In genomic region chr13:30257433-30258099, GRCh38 we compare ENCODE assay signal across 10 cellular contexts. TPM values are rescaled to one million over a fixed set of nuclear protein-coding genes. Genes with fewer than 3 reads are reported as not detected.
DNase-seq lines count a peak whose midpoint lies in the region; ATAC-seq, FAIRE-seq and TF ChIP-seq lines count a peak whose summit lies in the region.
"Had no signal": no experiment of that assay in that cellular context is flagged by ENCODE, and none has a peak within 500 bp of the region (broad histone marks: within the 10 kb centered on the region; RNA-seq: fewer than 3 reads in every experiment).

No MANE protein-coding gene starts in this region.

- H2BK20ac ChIP-seq in H1 (ENCODE audit: low read length) = peak overlapping the region; percentile 43; the same call in 1 of the 2 replicates

- no peak overlapping the region for H2BK120ac ChIP-seq in H1 (replicated peaks; ENCODE audit: low read depth, low read length)

- H4K20me1 ChIP-seq in H1 (replicated peaks in 1 of 2; ENCODE audit: control insufficient read depth in 1 of 2, insufficient read depth in 2 of 2, low read length in 2 of 2) = no peaks in the 10 kb centered on the region
- no peaks in the 10 kb centered on the region for H4K20me1 ChIP-seq in MM.1S (ENCODE audit: insufficient read depth, low read length)

- 76% methylated on average over 6 of the region's 6 CpGs for WGBS in HUES64
- 78% methylated on average over 6 of the region's 6 CpGs; no CpG with 5 or more reads in 1 of the 2 experiments for WGBS in H1 (ENCODE audit: extremely low coverage in 1 of 2, insufficient coverage in 1 of 2, insufficient read length in 1 of 2, insufficient replicate concordance in 2 of 2, low coverage in 1 of 2, low lambda C conversion rate in 2 of 2, missing lambda C conversion rate in 1 of 2), 2 experiments

- H3K79me2 ChIP-seq in H1 (ENCODE audit: control insufficient read depth in 1 of 2, insufficient read depth in 2 of 2, low read length in 2 of 2) = no peaks in the 10 kb centered on the region
- H3K79me2 ChIP-seq in MM.1S (ENCODE audit: low read length) = no peaks in the 10 kb centered on the region

- H2BK15ac ChIP-seq in H1 (ENCODE audit: low read length) = no peak overlapping the region

- POLR2A ChIA-PET in GM10248 (lab: Yijun Ruan, JAX) (no interaction called here), H1 (lab: Charles Lee; ENCODE audit: partially characterized antibody) (no interaction called here)

- no peaks in the 10 kb centered on the region for H3K23me2 ChIP-seq in H1 (ENCODE audit: low read depth, low read length)

- peak overlapping the region; percentile 71; the same call in 1 of the 2 replicates for H2BK5ac ChIP-seq in H1 (ENCODE audit: low read depth, low read length)

- CTCF ChIA-PET in GM10248 (lab: Yijun Ruan, JAX) = no interaction called here
- CTCF ChIA-PET in H1 (lab: Charles Lee; ENCODE audit: partially characterized antibody) = interaction anchor here (0.6 to 0.7 kb wide), 2 partner anchors 75 to 80 kb away, joined by 3 read pairs; no protein-coding TSS in a partner anchor

- no peak for TF ChIP-seq EP300 in H1 (IDR thresholded peaks at IDR 0.05; ENCODE audit: borderline replicate concordance in 1 of 2, low read depth in 2 of 2, low read length in 2 of 2)

- no peak overlapping the region for H4K5ac ChIP-seq in H1 (ENCODE audit: insufficient read length, low read depth, low read length)

- FAIRE-seq in H1 (lab: Jason Lieb, UNC) = no peak

- peaks cover 9% of the 10 kb centered on the region; the same call in 1 of the 2 replicates for H3K36me3 ChIP-seq in HUES64 (ENCODE audit: insufficient read depth, low read length)
- peaks cover 0 to 3% (median 0%) of the 10 kb centered on the region in 4 experiments; a peak in 1 of 8 replicates for H3K36me3 ChIP-seq in H1 (ENCODE audit: control insufficient read depth in 2 of 4, insufficient read depth in 4 of 4, low read length in 3 of 4)
- peaks cover 10% of the 10 kb centered on the region for H3K36me3 ChIP-seq in neuron (ENCODE audit: insufficient read depth, low read length)
- no peaks in the 10 kb centered on the region for H3K36me3 ChIP-seq in MM.1S (replicated peaks; ENCODE audit: insufficient read depth, low read length)

- no peak overlapping the region for H3K56ac ChIP-seq in H1 (replicated peaks; ENCODE audit: insufficient read length, low read depth, low read length)

- H3K18ac ChIP-seq in H1 (ENCODE audit: extremely low read depth, low read length) = 0 out of 2 replicates have a peak overlapping the region, but pooled peaks have one; percentile 56

- no peaks in the 10 kb centered on the region for H3K79me1 ChIP-seq in H1 (ENCODE audit: low read depth, low read length)

- ATAC-seq in T-helper 17 cell (no peak), HG03159 (IDR thresholded peaks at IDR 0.05; ENCODE audit: unreplicated experiment) (no peak)

- no peak overlapping the region for H2BK12ac ChIP-seq in H1 (ENCODE audit: low read depth, low read length)

- no peak overlapping the region for H3K9ac ChIP-seq in HUES64 (ENCODE audit: low read depth, low read length)
- H3K9ac ChIP-seq in H1 (replicated peaks in 1 of 4; ENCODE audit: extremely low read depth in 1 of 4, low read depth in 3 of 4, low read length in 3 of 4) = no peak overlapping the region
- no peak overlapping the region for H3K9ac ChIP-seq in MM.1S (ENCODE audit: low read length)

- no peak overlapping the region for H2AFZ ChIP-seq in H1 (ENCODE audit: low read length)
- peak overlapping the region; percentile 14 for H2AFZ ChIP-seq in neuron (ENCODE audit: low read depth, low read length)
- no peak overlapping the region for H2AFZ ChIP-seq in MM.1S (ENCODE audit: low read length)

- no peaks in the 10 kb centered on the region for H3K36me3 Mint-ChIP-seq in T-helper 17 cell (ENCODE audit: low read depth)

- no peak overlapping the region for H4K8ac ChIP-seq in H1 (ENCODE audit: extremely low read depth, insufficient read depth, low read length)

- H3K27ac ChIP-seq in HUES64 (ENCODE audit: low read depth, low read length) (peak overlapping the region; percentile 58), H1 (ENCODE audit: low read depth, low read length) (no peak overlapping the region; the same call in 1 of the 2 replicates), MM.1S (ENCODE audit: low read length) (no peak overlapping the region)

- no peaks in the 10 kb centered on the region for H3K27me3 Mint-ChIP-seq in T-helper 17 cell

- no peak overlapping the region for H3K27ac Mint-ChIP-seq in T-helper 17 cell

- no peak overlapping the region for H3K23ac ChIP-seq in H1 (ENCODE audit: insufficient read length)

- no peak overlapping the region for H3K4me3 Mint-ChIP-seq in T-helper 17 cell

- DNase-seq in GM10248 (ENCODE audit: extremely low spot score) = peak; percentile 28
- peak in 1 of 2 experiments; percentile 47 for DNase-seq in H1 (ENCODE audit: low read depth in 1 of 2, low spot score in 2 of 2)
- DNase-seq in cortex of kidney (lab: John Stamatoyannopoulos, UW) = no peak
- no peak for DNase-seq in MM.1S
- no peak for DNase-seq in T-helper 17 cell
- DNase-seq: NCI-H2081; stimulated activated CD4-positive, alpha-beta T cell treated with anti-CD3 and anti-CD28 coated beads, Interleukin-2, amount 100 ng/mL, for 48 hours had no signal

- no peak overlapping the region for H2AK5ac ChIP-seq in H1 (ENCODE audit: low read depth, low read length)

- H3K4me1 Mint-ChIP-seq in T-helper 17 cell = peaks cover 7% of the 10 kb centered on the region

- H3K27me3 ChIP-seq in HUES64 (ENCODE audit: insufficient read depth, low read length) = no peaks in the 10 kb centered on the region
- H3K27me3 ChIP-seq in H1 (replicated peaks in 1 of 4; ENCODE audit: control insufficient read depth in 3 of 4, extremely low read depth in 1 of 4, insufficient read depth in 3 of 4, low read length in 3 of 4) = no peaks in the 10 kb centered on the region
- H3K27me3 ChIP-seq in neuron (ENCODE audit: insufficient read depth, low read length) = no peaks in the 10 kb centered on the region
- H3K27me3 ChIP-seq in MM.1S (replicated peaks; ENCODE audit: insufficient read depth, low read length) = no peaks in the 10 kb centered on the region

- no peak for TF ChIP-seq RAD21 in H1 (IDR thresholded peaks at IDR 0.05 in 1 of 2, conservative IDR thresholded peaks at IDR 0.05 in 1 of 2; ENCODE audit: low read depth in 2 of 2, low read length in 2 of 2)

- no peaks in the 10 kb centered on the region for H3K9me2 ChIP-seq in MM.1S (replicated peaks; ENCODE audit: insufficient read depth, low read length)

- no peaks in the 10 kb centered on the region for H3F3A ChIP-seq in MM.1S (ENCODE audit: insufficient read depth, low read length)

- no peak overlapping the region for H3K4me3 ChIP-seq in HUES64 (ENCODE audit: low read length)
- H3K4me3 ChIP-seq in H1 (ENCODE audit: extremely low read depth in 1 of 4, insufficient read depth in 2 of 4, low read depth in 3 of 4, low read length in 4 of 4) = no peak overlapping the region
- peak overlapping the region; percentile 21 for H3K4me3 ChIP-seq in neuron (ENCODE audit: low read length)
- H3K4me3 ChIP-seq in MM.1S (ENCODE audit: low read length) = no peak overlapping the region

- TF ChIP-seq CTCF in GM10248 (IDR thresholded peaks at IDR 0.05; ENCODE audit: control extremely low read depth, extremely low read depth, low read depth, missing control alignments) (no peak), H1 (IDR thresholded peaks at IDR 0.05; ENCODE audit: control extremely low read depth in 1 of 3, insufficient read depth in 1 of 3, low read depth in 1 of 3, low read length in 3 of 3) (no peak), MM.1S (IDR thresholded peaks at IDR 0.05; ENCODE audit: low read length) (no peak)

- H3K14ac ChIP-seq in H1 (ENCODE audit: insufficient read length) = no peak overlapping the region

- no peak overlapping the region for H4K91ac ChIP-seq in H1 (replicated peaks; ENCODE audit: insufficient read length, low read length)

- H3K4me2 ChIP-seq in H1 (ENCODE audit: insufficient read depth in 1 of 2, low read depth in 2 of 2, low read length in 2 of 2) = no peak overlapping the region
- H3K4me2 ChIP-seq in MM.1S (ENCODE audit: low read depth, low read length) = no peak overlapping the region

- no peak overlapping the region for H3K4ac ChIP-seq in H1 (replicated peaks; ENCODE audit: insufficient read length, low read depth, low read length)

- H3K4me1 ChIP-seq in HUES64 (ENCODE audit: insufficient read depth, low read length) (peaks cover 15% of the 10 kb centered on the region; the same call in 1 of the 2 replicates), H1 (replicated peaks in 1 of 4; ENCODE audit: control insufficient read depth in 3 of 4, insufficient read depth in 4 of 4, low read length in 3 of 4) (peaks cover 0 to 8% (median 4%) of the 10 kb centered on the region in 4 experiments; a peak in 5 of 7 replicates), neuron (ENCODE audit: insufficient read depth, low read length) (peaks cover 24% of the 10 kb centered on the region), MM.1S (ENCODE audit: low read length) (no peaks in the 10 kb centered on the region)

- TF ChIP-seq POLR2A in H1 (IDR thresholded peaks at IDR 0.05; ENCODE audit: control extremely low read depth in 1 of 2, low read depth in 2 of 2, low read length in 2 of 2) = no peak

- H3K9me3 ChIP-seq in HUES64 (ENCODE audit: insufficient read depth, low read depth, low read length) = 0 out of 2 replicates have a peak, but pooled peaks cover 6% of the 10 kb centered on the region
- peaks cover 4 to 8% of the 10 kb centered on the region in 2 experiments; a peak in 1 of 4 replicates for H3K9me3 ChIP-seq in H1 (ENCODE audit: insufficient read depth in 2 of 2, low read depth in 1 of 2, low read length in 1 of 2)
- no peaks in the 10 kb centered on the region for H3K9me3 ChIP-seq in neuron (ENCODE audit: low read length)
- H3K9me3 ChIP-seq in MM.1S (replicated peaks; ENCODE audit: insufficient read depth, low read length) = no peaks in the 10 kb centered on the region
- H3K9me3 ChIP-seq in T-helper 17 cell (ENCODE audit: control insufficient read depth, low read length, poor library complexity, severe bottlenecking) = no peaks in the 10 kb centered on the region

TF ChIP-seq in H1, 55 proteins besides CTCF, POLR2A, EP300 and RAD21 (continues in another document):
- TF ChIP-seq TEAD4 (IDR thresholded peaks at IDR 0.05; ENCODE audit: low read depth, low read length) (peak; percentile 38; the same call in 1 of the 2 replicates), YY1 (IDR thresholded peaks at IDR 0.05; ENCODE audit: low read depth, low read length) (peak; percentile 81; the same call in 1 of the 2 replicates), CHD2 (IDR thresholded peaks at IDR 0.05; ENCODE audit: low read length) (no peak)

RNA-seq across cellular contexts. Expression of gene KATNAL1, which starts 49.8 kb away (rescaled TPM):
- 6.4 TPM for polyA plus RNA-seq in HUES64 (2013, experiment 1 of 2)
- 7.2 TPM for polyA plus RNA-seq in HUES64 (2013, experiment 2 of 2)
- 10.2 and 13.2 TPM in 2 replicates for total RNA-seq in H1 (2021; fragmentation: NEBNext Ultra II Directional; extraction: Animal tissue kit (Norgen Biotek cat#: 25700))
- polyA plus RNA-seq in H1 (2011; rRNA removed) = 3.0 and 4.0 TPM in 2 replicates
- 4.4 TPM for polyA plus RNA-seq in H1 (2011; cell fraction: cytosol; rRNA removed)
- 1.7 TPM for polyA plus RNA-seq in H1 (2011; cell fraction: nucleus; rRNA removed)
- 4.7 to 8.8 TPM (median 6.6 TPM) in 4 replicates for polyA plus RNA-seq in H1 (2012, experiment 1 of 2)
- 0.38 TPM for polyA plus RNA-seq in H1 (2012, experiment 2 of 2)
- polyA plus RNA-seq in H1 (2013, experiment 1 of 2) = 3.4 TPM
- polyA plus RNA-seq in H1 (2013, experiment 2 of 2) = 3.1 TPM
- polyA minus RNA-seq in H1 (2011; rRNA and poly(A)+ RNA removed) = 8.2 and 12.3 TPM in 2 replicates
- 9.5 TPM for polyA minus RNA-seq in H1 (2011; cell fraction: cytosol; rRNA and poly(A)+ RNA removed)
- 13.1 TPM for polyA minus RNA-seq in H1 (2011; cell fraction: nucleus; rRNA and poly(A)+ RNA removed)
- 10 to 100 TPM; 10.6 to 11.8 TPM for total RNA-seq in T-helper 17 cell
